ENCODE assay signal across 12 cellular contexts in genomic region chr10:130737622-130738021, GRCh38.
DNase-seq lines count a peak whose midpoint lies in the region; ATAC-seq, FAIRE-seq and TF ChIP-seq lines count a peak whose summit lies in the region.
"Had no signal": no experiment of that assay in that cellular context is flagged by ENCODE, and none has a peak within 500 bp of the region (broad histone marks: within the 10 kb centered on the region; RNA-seq: fewer than 3 reads in every experiment).

No MANE protein-coding gene starts in this region.

- POLR2A ChIA-PET in HEK293 (lab: Yijun Ruan, JAX), result no interaction called here

- TF ChIP-seq CTCF in HEK293 (tag by site-specific recombination; IDR thresholded peaks at IDR 0.05) (no peak), epithelial cell of esophagus (IDR thresholded peaks at IDR 0.05; ENCODE audit: insufficient read depth, low read depth, low read length, missing control alignments) (no peak)

- ATAC-seq in sciatic nerve (no peak), GM18909 (IDR thresholded peaks at IDR 0.05; ENCODE audit: poor library complexity, unreplicated experiment) (no peak)
- ATAC-seq: activated T-helper 17 cell treated with anti-CD3 and anti-CD28 coated beads, Interleukin-2, amount 50 U/mL, for 72 hours had no signal

- no peaks in the 10 kb centered on the region for H3K9me3 ChIP-seq in HEK293 (ENCODE audit: control insufficient read depth, insufficient read depth, low read depth, low read length)

- CTCF ChIA-PET in HEK293 (lab: Yijun Ruan, JAX), result no interaction called here

- no peak overlapping the region for H3K4me3 ChIP-seq in HEK293 (ENCODE audit: low read depth, low read length)
- no peak overlapping the region for H3K4me3 ChIP-seq in epithelial cell of esophagus (ENCODE audit: low read length)
- H3K4me3 ChIP-seq: SK-N-MC had no signal

- FAIRE-seq in GM12892 (lab: Jason Lieb, UNC), result no peak

- H3K4me1 ChIP-seq in HEK293 (ENCODE audit: control insufficient read depth, insufficient read depth, low read length), result no peaks in the 10 kb centered on the region

- intact Hi-C loops in sciatic nerve (cut with DNase I), result no loop called here

- H3K27ac ChIP-seq in HEK293 (ENCODE audit: extremely low read depth, low read depth, low read length), result no peak overlapping the region
- H3K27ac ChIP-seq: SK-N-MC had no signal

- peak; percentile 25 for DNase-seq in OCI-M1 (lab: John Stamatoyannopoulos, UW)
- DNase-seq in epithelial cell of esophagus (ENCODE audit: low read depth), result peak; percentile 2
- DNase-seq in sciatic nerve (ENCODE audit: low spot score), result peak; percentile 27
- no peak for DNase-seq in activated CD8-positive, alpha-beta memory T cell treated with anti-CD3 and anti-CD28 coated beads for 24 hours
- DNase-seq in GM12892 (ENCODE audit: insufficient read length), result no peak
- no peak for DNase-seq in NCI-H2107 treated with DMSO at 0.1 percent for 48 hours (lab: John Stamatoyannopoulos, UW; ENCODE audit: unreplicated experiment)
- DNase-seq: activated CD4-positive, alpha-beta memory T cell treated with anti-CD3 and anti-CD28 coated beads, Interleukin-2, amount 10 ng/mL, durations not matched to agents 7 days and 5 days; cortex of kidney had no signal

- no peak for TF ChIP-seq POLR2A in GM12892 (IDR thresholded peaks at IDR 0.05; ENCODE audit: low read depth, low read length)

- H3K36me3 ChIP-seq in HEK293 (ENCODE audit: control insufficient read depth in 2 of 2, insufficient read depth in 1 of 2, low read length in 2 of 2), result no peaks in the 10 kb centered on the region

TF ChIP-seq in HEK293, 187 proteins besides CTCF, POLR2A, EP300 and RAD21:
- TF ChIP-seq, protein P1, sequence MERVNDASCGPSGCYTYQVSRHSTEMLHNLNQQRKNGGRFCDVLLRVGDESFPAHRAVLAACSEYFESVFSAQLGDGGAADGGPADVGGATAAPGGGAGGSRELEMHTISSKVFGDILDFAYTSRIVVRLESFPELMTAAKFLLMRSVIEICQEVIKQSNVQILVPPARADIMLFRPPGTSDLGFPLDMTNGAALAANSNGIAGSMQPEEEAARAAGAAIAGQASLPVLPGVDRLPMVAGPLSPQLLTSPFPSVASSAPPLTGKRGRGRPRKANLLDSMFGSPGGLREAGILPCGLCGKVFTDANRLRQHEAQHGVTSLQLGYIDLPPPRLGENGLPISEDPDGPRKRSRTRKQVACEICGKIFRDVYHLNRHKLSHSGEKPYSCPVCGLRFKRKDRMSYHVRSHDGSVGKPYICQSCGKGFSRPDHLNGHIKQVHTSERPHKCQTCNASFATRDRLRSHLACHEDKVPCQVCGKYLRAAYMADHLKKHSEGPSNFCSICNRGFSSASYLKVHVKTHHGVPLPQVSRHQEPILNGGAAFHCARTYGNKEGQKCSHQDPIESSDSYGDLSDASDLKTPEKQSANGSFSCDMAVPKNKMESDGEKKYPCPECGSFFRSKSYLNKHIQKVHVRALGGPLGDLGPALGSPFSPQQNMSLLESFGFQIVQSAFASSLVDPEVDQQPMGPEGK (tag by site-specific recombination; IDR thresholded peaks at IDR 0.05), result no peak
- TF ChIP-seq REST (tag by site-specific recombination; IDR thresholded peaks at IDR 0.05), result peak; percentile 92

Comparison
In these comparisons a context has a peak if more than half of its experiments do, and no peak if none do; other contexts are left out.
1. DNase-seq: peak in OCI-M1 (single experiment), epithelial cell of esophagus (single experiment) and sciatic nerve (single experiment); none in activated CD8-positive, alpha-beta memory T cell treated with anti-CD3 and anti-CD28 coated beads for 24 hours (single experiment), GM12892 (single experiment) and NCI-H2107 treated with DMSO at 0.1 percent for 48 hours (single experiment).